27 cellular contexts compared by ENCODE assay signal in genomic region chrX:152640039-152640818, GRCh38. TPM values are rescaled to one million over a fixed set of nuclear protein-coding genes. Genes with fewer than 3 reads are reported as not detected.
DNase-seq lines count a peak whose midpoint lies in the region; ATAC-seq and TF ChIP-seq lines count a peak whose summit lies in the region.
"Had no signal": no experiment of that assay in that cellular context is flagged by ENCODE, and none has a peak within 500 bp of the region (broad histone marks: within the 10 kb centered on the region; RNA-seq: fewer than 3 reads in every experiment).

No MANE protein-coding gene starts in this region.

- no peaks in the 10 kb centered on the region for H3K79me2 ChIP-seq in Karpas-422 (ENCODE audit: low read length)

- no peaks in the 10 kb centered on the region for H3K4me1 ChIP-seq in Karpas-422 (ENCODE audit: low read length)
- peaks cover 7% of the 10 kb centered on the region for H3K4me1 ChIP-seq in iPS-15b (ENCODE audit: control insufficient read depth, insufficient read depth, low read length)
- no peaks in the 10 kb centered on the region for H3K4me1 ChIP-seq in sigmoid colon
- H3K4me1 ChIP-seq in HAP-1 = peaks cover 11% of the 10 kb centered on the region
- H3K4me1 ChIP-seq: gastrocnemius medialis had no signal

- 82 to 85% methylated on average over 18 of the region's 18 CpGs for WGBS in sigmoid colon, 2 donors

- TF ChIP-seq CTCF in AG10803 (conservative IDR thresholded peaks at IDR 0.05; ENCODE audit: low read length) (no peak), astrocyte of the spinal cord (IDR thresholded peaks at IDR 0.05; ENCODE audit: low read depth, low read length) (no peak), sigmoid colon (IDR thresholded peaks at IDR 0.05) (no peak), GM13977 (IDR thresholded peaks at IDR 0.05; ENCODE audit: extremely low read depth, insufficient read depth, missing control alignments) (no peak)

- TF ChIP-seq POLR2A in sigmoid colon (IDR thresholded peaks at IDR 0.05) = no peak

- H3K27me3 ChIP-seq in Karpas-422 (ENCODE audit: low read length) = no peaks in the 10 kb centered on the region
- peaks cover 23% of the 10 kb centered on the region for H3K27me3 ChIP-seq in iPS-15b (ENCODE audit: control insufficient read depth, insufficient read depth, low read length)
- peaks cover 15 to 30% (median 15%) of the 10 kb centered on the region in 3 donors for H3K27me3 ChIP-seq in sigmoid colon
- peaks cover 3% of the 10 kb centered on the region; the same call in 1 of the 2 replicates for H3K27me3 ChIP-seq in HAP-1 (ENCODE audit: low read depth)
- H3K27me3 ChIP-seq: MG63, ovary had no signal

- no peak overlapping the region for H3K4me2 ChIP-seq in Karpas-422 (ENCODE audit: low read depth, low read length, poor library complexity, severe bottlenecking)

- no peak overlapping the region for H2AFZ ChIP-seq in Karpas-422 (ENCODE audit: low read length)

- in situ Hi-C loops in astrocyte of the spinal cord (cut with HindIII; ENCODE audit: low sequenced_read_pairs) = no loop called here
- in situ Hi-C loops in GM13977 (cut with MboI; ENCODE audit: low pct_unique_long_range_greater_than_20kb, low sequenced_read_pairs, unreplicated experiment) = loop anchor here (25.0 kb wide), 1 partner anchor 878 kb away; no protein-coding TSS in a partner anchor
- in situ Hi-C loops in HAP-1 (cut with MboI; ENCODE audit: low sequenced_read_pairs) = loop anchor here (5.0 kb wide), 1 partner anchor 177 kb away; no protein-coding TSS in a partner anchor

- no peaks in the 10 kb centered on the region for H4K20me1 ChIP-seq in Karpas-422 (ENCODE audit: insufficient read depth, low read depth, low read length)

- peak; percentile 9 for DNase-seq in AG10803 (ENCODE audit: low read depth)
- peak; percentile 34 for DNase-seq in Karpas-422
- DNase-seq in astrocyte of the spinal cord (ENCODE audit: low read depth, low spot score) = peak; percentile 21
- no peak for DNase-seq in sigmoid colon
- DNase-seq in GM13977 (ENCODE audit: low spot score) = no peak
- no peak for DNase-seq in HAP-1 (ENCODE audit: low spot score in 2 of 2)
- DNase-seq: activated CD4-positive, alpha-beta T cell treated with anti-CD3 and anti-CD28 coated beads for 48 hours; activated effector memory CD4-positive, alpha-beta T cell treated with Interleukin-2 at 50 U/mL for 16 hours; DMS 273 treated with DMSO at 0.1 percent for 48 hours; gastrocnemius medialis; GF-D8; MG63; naive thymus-derived CD4-positive, alpha-beta T cell; NCI-H1436 treated with DMSO at 0.1 percent for 48 hours; NCI-H748 treated with DMSO at 0.1 percent for 48 hours; ovary; SIG-M5 had no signal

- no peak for TF ChIP-seq EP300 in sigmoid colon (IDR thresholded peaks at IDR 0.05)

- intact Hi-C loops in sigmoid colon (cut with DNase I) = no loop called here

- H3K9me3 ChIP-seq in Karpas-422 (ENCODE audit: low read length) = no peaks in the 10 kb centered on the region
- H3K9me3 ChIP-seq in iPS-15b (ENCODE audit: control insufficient read depth, insufficient read depth, low read length) = peaks cover 5% of the 10 kb centered on the region
- no peaks in the 10 kb centered on the region for H3K9me3 ChIP-seq in sigmoid colon
- no peaks in the 10 kb centered on the region for H3K9me3 ChIP-seq in HAP-1
- H3K9me3 ChIP-seq: gastrocnemius medialis, MG63, ovary had no signal

- ATAC-seq in GM21447 (IDR thresholded peaks at IDR 0.05; ENCODE audit: unreplicated experiment) = no peak
- ATAC-seq: gastrocnemius medialis; HepG2; naive thymus-derived CD4-positive, alpha-beta T cell; right cardiac atrium had no signal

- H3K9me2 ChIP-seq in Karpas-422 (replicated peaks; ENCODE audit: insufficient read depth, low read length) = no peaks in the 10 kb centered on the region

- H3K4me3 ChIP-seq in AG10803 (ENCODE audit: low read length) (no peak overlapping the region), Karpas-422 (ENCODE audit: low read length) (no peak overlapping the region), astrocyte of the spinal cord (ENCODE audit: low read depth, low read length) (no peak overlapping the region), iPS-15b (ENCODE audit: low read depth, low read length) (peak overlapping the region; percentile 16), sigmoid colon (no peak overlapping the region), HAP-1 (no peak overlapping the region)
- H3K4me3 ChIP-seq: gastrocnemius medialis, MG63, ovary had no signal

- H3K9ac ChIP-seq in Karpas-422 (ENCODE audit: low read length) (no peak overlapping the region), iPS-15b (ENCODE audit: low read depth, low read length) (no peak overlapping the region)

- H3K27ac ChIP-seq in Karpas-422 (ENCODE audit: low read length) (no peak overlapping the region), sigmoid colon (no peak overlapping the region)
- H3K27ac ChIP-seq: gastrocnemius medialis, ovary had no signal

- H3K36me3 ChIP-seq in Karpas-422 (ENCODE audit: insufficient read depth, low read length) (no peaks in the 10 kb centered on the region), iPS-15b (ENCODE audit: control insufficient read depth, insufficient read depth, low read length) (no peaks in the 10 kb centered on the region), sigmoid colon (no peaks in the 10 kb centered on the region), HAP-1 (replicated peaks) (no peaks in the 10 kb centered on the region)
- H3K36me3 ChIP-seq: gastrocnemius medialis, MG63, ovary had no signal

RNA-seq across cellular contexts. Expression of gene GABRQ, which starts 2.5 kb away (rescaled TPM):
- not detected in 2 replicates for total RNA-seq in Karpas-422 (2014; rRNA removed; shearing (Covaris generic); ENCODE audit: low replicate concordance)
- under 1 TPM in 1 of 4 donors, not detected in 3; under 0.01 TPM for total RNA-seq in sigmoid colon
- polyA plus RNA-seq in sigmoid colon = under 1 TPM in 1 of 3 donors, not detected in 2; 0.06 TPM
- total RNA-seq: A673, gastrocnemius medialis, HepG2, mesenteric fat pad, OCI-LY7, right cardiac atrium, subcutaneous adipose tissue had no signal
- polyA plus RNA-seq: CD14-positive monocyte; HepG2; naive thymus-derived CD4-positive, alpha-beta T cell; right cardiac atrium had no signal

RNA-seq across cellular contexts. Expression of gene MAGEA3, which starts 58.4 kb away (rescaled TPM):
- total RNA-seq in Karpas-422 (2014; rRNA removed; shearing (Covaris generic); ENCODE audit: low replicate concordance) = not detected in 2 replicates
- total RNA-seq in sigmoid colon = not detected
- not detected for polyA plus RNA-seq in sigmoid colon
- total RNA-seq: A673; gastrocnemius medialis; HepG2; mesenteric fat pad; naive thymus-derived CD4-positive, alpha-beta T cell; OCI-LY7; right cardiac atrium; subcutaneous adipose tissue; urinary bladder had no signal
- polyA plus RNA-seq: CD14-positive monocyte; HepG2; naive thymus-derived CD4-positive, alpha-beta T cell; ovary; right cardiac atrium; urinary bladder had no signal

Comparison
In these comparisons a context has a peak if more than half of its experiments do, and no peak if none do; other contexts are left out.
1. DNase-seq: peak in AG10803 (single experiment), Karpas-422 (single experiment) and astrocyte of the spinal cord (single experiment); none in sigmoid colon (single experiment), GM13977 (single experiment) and HAP-1 (0 of 2).